1 cellular context compared by ENCODE assay signal in the genomic region with DNA sequence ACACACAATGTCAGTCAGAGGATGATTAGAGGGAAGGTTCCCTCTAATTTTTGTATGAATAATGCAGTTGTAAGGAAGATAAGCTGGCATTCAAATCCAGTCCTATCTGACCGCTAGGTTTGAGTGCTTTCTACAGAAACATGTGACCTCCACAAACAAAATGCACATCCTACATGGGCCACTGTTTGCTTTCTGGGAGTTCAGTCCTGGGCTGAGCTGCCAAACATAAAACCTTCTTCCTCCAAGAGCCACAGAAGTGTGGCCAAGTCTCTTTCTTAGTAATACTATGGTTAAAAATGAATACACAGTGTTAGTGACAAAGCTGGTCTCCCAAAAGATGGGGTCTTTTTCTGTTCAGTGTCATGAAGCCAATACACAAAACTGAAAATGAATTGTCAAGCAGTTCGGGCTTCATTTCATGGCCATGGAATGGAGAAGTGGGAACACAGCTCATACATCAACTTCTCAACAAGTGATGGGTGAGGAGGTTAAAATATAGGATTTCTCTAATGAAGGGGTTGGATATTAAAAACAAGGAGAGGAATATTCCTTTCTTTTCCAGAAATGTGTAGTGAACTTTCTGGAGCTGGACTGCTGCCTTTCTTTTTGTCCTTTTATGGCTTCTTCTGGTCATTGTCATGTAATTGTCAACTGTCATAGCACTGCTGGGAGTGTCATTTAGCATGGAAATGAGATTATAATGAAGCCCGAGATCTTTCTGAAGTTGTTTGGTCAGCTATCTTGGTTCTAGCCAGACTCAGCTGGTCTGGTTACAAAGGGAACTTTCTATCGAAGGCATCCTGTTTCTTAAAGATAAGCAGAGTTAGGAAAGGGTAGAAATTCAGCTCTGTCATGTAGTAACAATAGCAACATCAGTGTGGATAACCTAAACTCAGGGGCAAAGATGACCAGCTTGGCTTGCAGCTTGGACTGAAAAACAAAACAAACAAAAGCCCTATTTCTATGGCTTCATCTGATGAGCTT.
TF ChIP-seq lines count a peak whose summit lies in the region.

No MANE protein-coding gene starts in this region.

TF ChIP-seq in K562, 482 proteins besides CTCF, POLR2A, EP300 and RAD21 (continued from another document and continues in another):
- TF ChIP-seq, protein P1, sequence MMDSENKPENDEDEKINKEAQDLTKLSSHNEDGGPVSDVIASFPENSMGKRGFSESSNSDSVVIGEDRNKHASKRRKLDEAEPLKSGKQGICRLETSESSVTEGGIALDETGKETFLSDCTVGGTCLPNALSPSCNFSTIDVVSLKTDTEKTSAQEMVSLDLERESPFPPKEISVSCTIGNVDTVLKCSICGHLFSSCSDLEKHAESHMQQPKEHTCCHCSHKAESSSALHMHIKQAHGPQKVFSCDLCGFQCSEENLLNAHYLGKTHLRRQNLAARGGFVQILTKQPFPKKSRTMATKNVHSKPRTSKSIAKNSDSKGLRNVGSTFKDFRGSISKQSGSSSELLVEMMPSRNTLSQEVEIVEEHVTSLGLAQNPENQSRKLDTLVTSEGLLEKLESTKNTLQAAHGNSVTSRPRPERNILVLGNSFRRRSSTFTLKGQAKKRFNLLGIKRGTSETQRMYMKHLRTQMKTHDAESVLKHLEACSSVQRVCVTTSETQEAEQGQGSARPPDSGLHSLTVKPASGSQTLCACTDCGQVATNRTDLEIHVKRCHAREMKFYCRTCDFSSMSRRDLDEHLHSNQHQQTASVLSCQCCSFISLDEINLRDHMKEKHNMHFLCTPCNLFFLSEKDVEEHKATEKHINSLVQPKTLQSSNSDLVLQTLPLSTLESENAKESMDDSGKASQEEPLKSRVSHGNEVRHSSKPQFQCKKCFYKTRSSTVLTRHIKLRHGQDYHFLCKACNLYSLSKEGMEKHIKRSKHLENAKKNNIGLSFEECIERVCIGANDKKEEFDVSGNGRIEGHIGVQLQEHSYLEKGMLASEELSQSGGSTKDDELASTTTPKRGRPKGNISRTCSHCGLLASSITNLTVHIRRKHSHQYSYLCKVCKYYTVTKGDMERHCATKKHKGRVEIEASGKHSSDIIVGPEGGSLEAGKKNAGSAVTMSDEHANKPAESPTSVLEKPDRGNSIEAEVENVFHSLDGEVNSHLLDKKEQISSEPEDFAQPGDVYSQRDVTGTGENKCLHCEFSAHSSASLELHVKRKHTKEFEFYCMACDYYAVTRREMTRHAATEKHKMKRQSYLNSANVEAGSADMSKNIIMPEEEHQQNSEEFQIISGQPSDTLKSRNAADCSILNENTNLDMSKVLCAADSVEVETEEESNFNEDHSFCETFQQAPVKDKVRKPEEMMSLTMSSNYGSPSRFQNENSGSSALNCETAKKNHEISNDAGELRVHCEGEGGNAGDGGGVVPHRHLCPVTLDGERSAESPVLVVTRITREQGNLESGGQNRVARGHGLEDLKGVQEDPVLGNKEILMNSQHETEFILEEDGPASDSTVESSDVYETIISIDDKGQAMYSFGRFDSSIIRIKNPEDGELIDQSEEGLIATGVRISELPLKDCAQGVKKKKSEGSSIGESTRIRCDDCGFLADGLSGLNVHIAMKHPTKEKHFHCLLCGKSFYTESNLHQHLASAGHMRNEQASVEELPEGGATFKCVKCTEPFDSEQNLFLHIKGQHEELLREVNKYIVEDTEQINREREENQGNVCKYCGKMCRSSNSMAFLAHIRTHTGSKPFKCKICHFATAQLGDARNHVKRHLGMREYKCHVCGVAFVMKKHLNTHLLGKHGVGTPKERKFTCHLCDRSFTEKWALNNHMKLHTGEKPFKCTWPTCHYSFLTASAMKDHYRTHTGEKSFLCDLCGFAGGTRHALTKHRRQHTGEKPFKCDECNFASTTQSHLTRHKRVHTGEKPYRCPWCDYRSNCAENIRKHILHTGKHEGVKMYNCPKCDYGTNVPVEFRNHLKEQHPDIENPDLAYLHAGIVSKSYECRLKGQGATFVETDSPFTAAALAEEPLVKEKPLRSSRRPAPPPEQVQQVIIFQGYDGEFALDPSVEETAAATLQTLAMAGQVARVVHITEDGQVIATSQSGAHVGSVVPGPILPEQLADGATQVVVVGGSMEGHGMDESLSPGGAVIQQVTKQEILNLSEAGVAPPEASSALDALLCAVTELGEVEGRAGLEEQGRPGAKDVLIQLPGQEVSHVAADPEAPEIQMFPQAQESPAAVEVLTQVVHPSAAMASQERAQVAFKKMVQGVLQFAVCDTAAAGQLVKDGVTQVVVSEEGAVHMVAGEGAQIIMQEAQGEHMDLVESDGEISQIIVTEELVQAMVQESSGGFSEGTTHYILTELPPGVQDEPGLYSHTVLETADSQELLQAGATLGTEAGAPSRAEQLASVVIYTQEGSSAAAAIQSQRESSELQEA (IDR thresholded peaks at IDR 0.05; ENCODE audit: low read depth): no peak; the same call in 1 of the 2 replicates
- TF ChIP-seq KAT2B (IDR thresholded peaks at IDR 0.05; ENCODE audit: low read depth, low read length) (no peak), ZNF212 (CRISPR knock-in tag; IDR thresholded peaks at IDR 0.05) (no peak), HOXB6 (CRISPR knock-in tag; IDR thresholded peaks at IDR 0.05; ENCODE audit: borderline replicate concordance) (no peak), NFIC (IDR thresholded peaks at IDR 0.05) (peak; percentile 81), HMGN3 (IDR thresholded peaks at IDR 0.05; ENCODE audit: borderline replicate concordance, extremely low read depth, insufficient read length, low read depth, low read length) (no peak), ZNF444 (CRISPR knock-in tag; IDR thresholded peaks at IDR 0.05) (no peak), THRAP3 (IDR thresholded peaks at IDR 0.05; ENCODE audit: borderline replicate concordance) (no peak), SMARCE1 (IDR thresholded peaks at IDR 0.05) (peak; percentile 89), ZNF354B (CRISPR knock-in tag; IDR thresholded peaks at IDR 0.05) (no peak), ARNT (IDR thresholded peaks at IDR 0.05) (peak; percentile 36 to 94; a peak in 2 of 4 replicates), MCM2 (IDR thresholded peaks at IDR 0.05; ENCODE audit: low read depth) (no peak), CHD1 (IDR thresholded peaks at IDR 0.05; ENCODE audit: low read length) (no peak), ZSCAN29 (IDR thresholded peaks at IDR 0.05) (no peak), NONO (IDR thresholded peaks at IDR 0.05; ENCODE audit: low read depth in 2 of 2, low read length in 1 of 2) (no peak), KDM5B (IDR thresholded peaks at IDR 0.05; ENCODE audit: insufficient replicate concordance, low read depth, low read length) (no peak), ZBTB7A (IDR thresholded peaks at IDR 0.05; ENCODE audit: borderline replicate concordance, control insufficient read depth, low read depth, low read length) (no peak), MCM3 (IDR thresholded peaks at IDR 0.05) (no peak)
- TF ChIP-seq, protein P2, sequence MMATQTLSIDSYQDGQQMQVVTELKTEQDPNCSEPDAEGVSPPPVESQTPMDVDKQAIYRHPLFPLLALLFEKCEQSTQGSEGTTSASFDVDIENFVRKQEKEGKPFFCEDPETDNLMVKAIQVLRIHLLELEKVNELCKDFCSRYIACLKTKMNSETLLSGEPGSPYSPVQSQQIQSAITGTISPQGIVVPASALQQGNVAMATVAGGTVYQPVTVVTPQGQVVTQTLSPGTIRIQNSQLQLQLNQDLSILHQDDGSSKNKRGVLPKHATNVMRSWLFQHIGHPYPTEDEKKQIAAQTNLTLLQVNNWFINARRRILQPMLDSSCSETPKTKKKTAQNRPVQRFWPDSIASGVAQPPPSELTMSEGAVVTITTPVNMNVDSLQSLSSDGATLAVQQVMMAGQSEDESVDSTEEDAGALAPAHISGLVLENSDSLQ (IDR thresholded peaks at IDR 0.05): peak; percentile 90
- TF ChIP-seq, protein P3, sequence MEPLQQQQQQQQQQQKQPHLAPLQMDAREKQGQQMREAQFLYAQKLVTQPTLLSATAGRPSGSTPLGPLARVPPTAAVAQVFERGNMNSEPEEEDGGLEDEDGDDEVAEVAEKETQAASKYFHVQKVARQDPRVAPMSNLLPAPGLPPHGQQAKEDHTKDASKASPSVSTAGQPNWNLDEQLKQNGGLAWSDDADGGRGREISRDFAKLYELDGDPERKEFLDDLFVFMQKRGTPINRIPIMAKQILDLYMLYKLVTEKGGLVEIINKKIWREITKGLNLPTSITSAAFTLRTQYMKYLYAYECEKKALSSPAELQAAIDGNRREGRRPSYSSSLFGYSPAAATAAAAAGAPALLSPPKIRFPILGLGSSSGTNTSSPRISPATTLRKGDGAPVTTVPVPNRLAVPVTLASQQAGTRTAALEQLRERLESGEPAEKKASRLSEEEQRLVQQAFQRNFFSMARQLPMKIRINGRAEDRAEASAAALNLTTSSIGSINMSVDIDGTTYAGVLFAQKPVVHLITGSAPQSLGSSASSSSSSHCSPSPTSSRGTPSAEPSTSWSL (CRISPR knock-in tag; IDR thresholded peaks at IDR 0.05; ENCODE audit: borderline replicate concordance): no peak
- TF ChIP-seq, protein P4, sequence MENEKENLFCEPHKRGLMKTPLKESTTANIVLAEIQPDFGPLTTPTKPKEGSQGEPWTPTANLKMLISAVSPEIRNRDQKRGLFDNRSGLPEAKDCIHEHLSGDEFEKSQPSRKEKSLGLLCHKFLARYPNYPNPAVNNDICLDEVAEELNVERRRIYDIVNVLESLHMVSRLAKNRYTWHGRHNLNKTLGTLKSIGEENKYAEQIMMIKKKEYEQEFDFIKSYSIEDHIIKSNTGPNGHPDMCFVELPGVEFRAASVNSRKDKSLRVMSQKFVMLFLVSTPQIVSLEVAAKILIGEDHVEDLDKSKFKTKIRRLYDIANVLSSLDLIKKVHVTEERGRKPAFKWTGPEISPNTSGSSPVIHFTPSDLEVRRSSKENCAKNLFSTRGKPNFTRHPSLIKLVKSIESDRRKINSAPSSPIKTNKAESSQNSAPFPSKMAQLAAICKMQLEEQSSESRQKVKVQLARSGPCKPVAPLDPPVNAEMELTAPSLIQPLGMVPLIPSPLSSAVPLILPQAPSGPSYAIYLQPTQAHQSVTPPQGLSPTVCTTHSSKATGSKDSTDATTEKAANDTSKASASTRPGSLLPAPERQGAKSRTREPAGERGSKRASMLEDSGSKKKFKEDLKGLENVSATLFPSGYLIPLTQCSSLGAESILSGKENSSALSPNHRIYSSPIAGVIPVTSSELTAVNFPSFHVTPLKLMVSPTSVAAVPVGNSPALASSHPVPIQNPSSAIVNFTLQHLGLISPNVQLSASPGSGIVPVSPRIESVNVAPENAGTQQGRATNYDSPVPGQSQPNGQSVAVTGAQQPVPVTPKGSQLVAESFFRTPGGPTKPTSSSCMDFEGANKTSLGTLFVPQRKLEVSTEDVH (IDR thresholded peaks at IDR 0.05; ENCODE audit: low read depth, partially characterized antibody): no peak
- TF ChIP-seq, protein P5, sequence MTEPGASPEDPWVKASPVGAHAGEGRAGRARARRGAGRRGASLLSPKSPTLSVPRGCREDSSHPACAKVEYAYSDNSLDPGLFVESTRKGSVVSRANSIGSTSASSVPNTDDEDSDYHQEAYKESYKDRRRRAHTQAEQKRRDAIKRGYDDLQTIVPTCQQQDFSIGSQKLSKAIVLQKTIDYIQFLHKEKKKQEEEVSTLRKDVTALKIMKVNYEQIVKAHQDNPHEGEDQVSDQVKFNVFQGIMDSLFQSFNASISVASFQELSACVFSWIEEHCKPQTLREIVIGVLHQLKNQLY (CRISPR knock-in tag; conservative IDR thresholded peaks at IDR 0.05): no peak
- TF ChIP-seq, protein P6, sequence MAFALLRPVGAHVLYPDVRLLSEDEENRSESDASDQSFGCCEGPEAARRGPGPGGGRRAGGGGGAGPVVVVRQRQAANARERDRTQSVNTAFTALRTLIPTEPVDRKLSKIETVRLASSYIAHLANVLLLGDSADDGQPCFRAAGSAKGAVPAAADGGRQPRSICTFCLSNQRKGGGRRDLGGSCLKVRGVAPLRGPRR (CRISPR knock-in tag; IDR thresholded peaks at IDR 0.05): no peak
- TF ChIP-seq, protein P7, sequence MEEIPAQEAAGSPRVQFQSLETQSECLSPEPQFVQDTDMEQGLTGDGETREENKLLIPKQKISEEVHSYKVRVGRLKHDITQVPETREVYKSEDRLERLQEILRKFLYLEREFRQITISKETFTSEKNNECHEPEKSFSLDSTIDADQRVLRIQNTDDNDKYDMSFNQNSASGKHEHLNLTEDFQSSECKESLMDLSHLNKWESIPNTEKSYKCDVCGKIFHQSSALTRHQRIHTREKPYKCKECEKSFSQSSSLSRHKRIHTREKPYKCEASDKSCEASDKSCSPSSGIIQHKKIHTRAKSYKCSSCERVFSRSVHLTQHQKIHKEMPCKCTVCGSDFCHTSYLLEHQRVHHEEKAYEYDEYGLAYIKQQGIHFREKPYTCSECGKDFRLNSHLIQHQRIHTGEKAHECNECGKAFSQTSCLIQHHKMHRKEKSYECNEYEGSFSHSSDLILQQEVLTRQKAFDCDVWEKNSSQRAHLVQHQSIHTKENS (CRISPR knock-in tag; IDR thresholded peaks at IDR 0.05): no peak
- TF ChIP-seq, protein P8, sequence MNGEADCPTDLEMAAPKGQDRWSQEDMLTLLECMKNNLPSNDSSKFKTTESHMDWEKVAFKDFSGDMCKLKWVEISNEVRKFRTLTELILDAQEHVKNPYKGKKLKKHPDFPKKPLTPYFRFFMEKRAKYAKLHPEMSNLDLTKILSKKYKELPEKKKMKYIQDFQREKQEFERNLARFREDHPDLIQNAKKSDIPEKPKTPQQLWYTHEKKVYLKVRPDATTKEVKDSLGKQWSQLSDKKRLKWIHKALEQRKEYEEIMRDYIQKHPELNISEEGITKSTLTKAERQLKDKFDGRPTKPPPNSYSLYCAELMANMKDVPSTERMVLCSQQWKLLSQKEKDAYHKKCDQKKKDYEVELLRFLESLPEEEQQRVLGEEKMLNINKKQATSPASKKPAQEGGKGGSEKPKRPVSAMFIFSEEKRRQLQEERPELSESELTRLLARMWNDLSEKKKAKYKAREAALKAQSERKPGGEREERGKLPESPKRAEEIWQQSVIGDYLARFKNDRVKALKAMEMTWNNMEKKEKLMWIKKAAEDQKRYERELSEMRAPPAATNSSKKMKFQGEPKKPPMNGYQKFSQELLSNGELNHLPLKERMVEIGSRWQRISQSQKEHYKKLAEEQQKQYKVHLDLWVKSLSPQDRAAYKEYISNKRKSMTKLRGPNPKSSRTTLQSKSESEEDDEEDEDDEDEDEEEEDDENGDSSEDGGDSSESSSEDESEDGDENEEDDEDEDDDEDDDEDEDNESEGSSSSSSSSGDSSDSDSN (IDR thresholded peaks at IDR 0.05; ENCODE audit: borderline replicate concordance in 1 of 2, low read depth in 2 of 2, low read length in 2 of 2): no peak
- TF ChIP-seq, protein P9, sequence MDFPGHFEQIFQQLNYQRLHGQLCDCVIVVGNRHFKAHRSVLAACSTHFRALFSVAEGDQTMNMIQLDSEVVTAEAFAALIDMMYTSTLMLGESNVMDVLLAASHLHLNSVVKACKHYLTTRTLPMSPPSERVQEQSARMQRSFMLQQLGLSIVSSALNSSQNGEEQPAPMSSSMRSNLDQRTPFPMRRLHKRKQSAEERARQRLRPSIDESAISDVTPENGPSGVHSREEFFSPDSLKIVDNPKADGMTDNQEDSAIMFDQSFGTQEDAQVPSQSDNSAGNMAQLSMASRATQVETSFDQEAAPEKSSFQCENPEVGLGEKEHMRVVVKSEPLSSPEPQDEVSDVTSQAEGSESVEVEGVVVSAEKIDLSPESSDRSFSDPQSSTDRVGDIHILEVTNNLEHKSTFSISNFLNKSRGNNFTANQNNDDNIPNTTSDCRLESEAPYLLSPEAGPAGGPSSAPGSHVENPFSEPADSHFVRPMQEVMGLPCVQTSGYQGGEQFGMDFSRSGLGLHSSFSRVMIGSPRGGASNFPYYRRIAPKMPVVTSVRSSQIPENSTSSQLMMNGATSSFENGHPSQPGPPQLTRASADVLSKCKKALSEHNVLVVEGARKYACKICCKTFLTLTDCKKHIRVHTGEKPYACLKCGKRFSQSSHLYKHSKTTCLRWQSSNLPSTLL (IDR thresholded peaks at IDR 0.05): no peak
